In the genomic region with DNA sequence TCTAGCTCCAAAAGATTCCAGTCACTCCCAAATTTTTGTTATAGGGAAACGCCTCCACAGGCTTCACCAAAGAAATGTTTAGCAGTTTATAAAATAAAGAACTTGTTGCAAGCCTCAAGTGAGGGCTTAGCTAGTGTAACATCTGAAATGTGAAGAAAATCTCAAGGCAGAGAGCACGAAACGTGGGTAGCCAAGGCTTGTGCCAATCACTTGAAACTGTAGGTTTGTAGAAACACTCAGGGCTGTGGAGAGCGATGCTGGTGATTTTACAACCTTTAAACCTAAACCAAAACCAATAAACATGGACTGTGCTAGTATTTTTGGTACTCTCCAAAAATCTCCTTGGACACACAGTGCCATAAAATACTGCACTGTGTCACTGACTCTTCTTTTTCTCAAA, we compare ENCODE assay signal across 20 cellular contexts.
DNase-seq lines count a peak whose midpoint lies in the region; ATAC-seq and TF ChIP-seq lines count a peak whose summit lies in the region.
"Had no signal": no experiment of that assay in that cellular context is flagged by ENCODE, and none has a peak within 500 bp of the region (broad histone marks: within the 10 kb centered on the region; RNA-seq: fewer than 3 reads in every experiment).

No MANE protein-coding gene starts in this region.

- POLR2A ChIA-PET in activated CD4-positive, alpha-beta memory T cell treated with anti-CD3 and anti-CD28 coated beads for 36 hours (lab: Charles Lee): no interaction called here

- no peaks in the 10 kb centered on the region for H3K4me1 ChIP-seq in thymus (ENCODE audit: control insufficient read depth, insufficient read depth, low read length)
- H3K4me1 ChIP-seq in trophoblast cell (ENCODE audit: control insufficient read depth in 1 of 2, insufficient read depth in 2 of 2, low read length in 2 of 2): peaks cover 1 to 2% of the 10 kb centered on the region in 2 experiments

- no peak overlapping the region for H4K12ac ChIP-seq in trophoblast cell (ENCODE audit: low read depth, low read length)

- H3K9me3 Mint-ChIP-seq in activated naive CD4-positive, alpha-beta T cell treated with anti-CD3 and anti-CD28 coated beads, Interleukin-2, amount 10 ng/mL, durations not matched to agents 7 days and 5 days: no peaks in the 10 kb centered on the region
- no peaks in the 10 kb centered on the region for H3K9me3 Mint-ChIP-seq in activated CD4-positive, alpha-beta memory T cell treated with anti-CD3 and anti-CD28 coated beads for 36 hours
- H3K9me3 Mint-ChIP-seq: endodermal cell, HFFc6, naive B cell had no signal

- no peaks in the 10 kb centered on the region for H3K27me3 Mint-ChIP-seq in activated naive CD4-positive, alpha-beta T cell treated with anti-CD3 and anti-CD28 coated beads, Interleukin-2, amount 10 ng/mL, durations not matched to agents 7 days and 5 days
- H3K27me3 Mint-ChIP-seq in activated CD4-positive, alpha-beta memory T cell treated with anti-CD3 and anti-CD28 coated beads for 36 hours: no peaks in the 10 kb centered on the region
- H3K27me3 Mint-ChIP-seq: naive B cell had no signal

- no peak overlapping the region for H3K4me2 ChIP-seq in trophoblast cell (ENCODE audit: low read length)

- CTCF ChIA-PET in activated naive CD4-positive, alpha-beta T cell treated with anti-CD3 and anti-CD28 coated beads, Interleukin-2, amount 10 ng/mL, durations not matched to agents 7 days and 5 days (lab: Charles Lee): interaction anchor here (0.9 to 1.8 kb wide), 3 partner anchors 8 to 283 kb away, joined by 3 to 4 read pairs (median 3); no protein-coding TSS in a partner anchor
- CTCF ChIA-PET in activated CD4-positive, alpha-beta memory T cell treated with anti-CD3 and anti-CD28 coated beads for 36 hours (lab: Charles Lee): interaction anchor here (0.7 to 1.0 kb wide), 4 partner anchors 9 to 329 kb away, joined by 3 to 4 read pairs (median 3); no protein-coding TSS in a partner anchor

- no peak overlapping the region for H2BK120ac ChIP-seq in trophoblast cell (ENCODE audit: insufficient read depth, low read length, poor library complexity)

- H3K23ac ChIP-seq in trophoblast cell (ENCODE audit: low read length): no peak overlapping the region

- H3K14ac ChIP-seq in trophoblast cell (ENCODE audit: low read length): no peak overlapping the region

- H4K91ac ChIP-seq in trophoblast cell (ENCODE audit: low read depth, low read length): no peak overlapping the region

- H3K36me3 Mint-ChIP-seq in activated naive CD4-positive, alpha-beta T cell treated with anti-CD3 and anti-CD28 coated beads, Interleukin-2, amount 10 ng/mL, durations not matched to agents 7 days and 5 days: peaks cover 70% of the 10 kb centered on the region
- peaks cover 59% of the 10 kb centered on the region for H3K36me3 Mint-ChIP-seq in activated CD4-positive, alpha-beta memory T cell treated with anti-CD3 and anti-CD28 coated beads for 36 hours

- H3K4me1 Mint-ChIP-seq in activated naive CD4-positive, alpha-beta T cell treated with anti-CD3 and anti-CD28 coated beads, Interleukin-2, amount 10 ng/mL, durations not matched to agents 7 days and 5 days: peaks cover 68% of the 10 kb centered on the region
- H3K4me1 Mint-ChIP-seq in activated CD4-positive, alpha-beta memory T cell treated with anti-CD3 and anti-CD28 coated beads for 36 hours (ENCODE audit: low read depth): peaks cover 85% of the 10 kb centered on the region

- H3K4me3 ChIP-seq in thymus (ENCODE audit: low read length): no peak overlapping the region
- H3K4me3 ChIP-seq in trophoblast cell (ENCODE audit: low read depth, low read length): no peak overlapping the region
- H3K4me3 ChIP-seq in foreskin fibroblast (ENCODE audit: low read depth in 1 of 2, low read length in 2 of 2): no peak overlapping the region
- H3K4me3 ChIP-seq: GM12878, sigmoid colon, testis had no signal

- no peak for TF ChIP-seq CTCF in foreskin fibroblast (IDR thresholded peaks at IDR 0.05; ENCODE audit: low read depth, low read length)

- H3K27ac ChIP-seq in thymus (ENCODE audit: low read depth): peak overlapping the region; percentile 34
- H3K27ac ChIP-seq in trophoblast cell (ENCODE audit: low read depth, low read length): no peak overlapping the region
- H3K27ac ChIP-seq: testis had no signal

- H3K79me2 ChIP-seq in trophoblast cell (ENCODE audit: control insufficient read depth, insufficient read depth, low read length, poor library complexity): no peaks in the 10 kb centered on the region

- H4K8ac ChIP-seq in trophoblast cell (ENCODE audit: low read depth, low read length): no peak overlapping the region

- 96% methylated on average over 4 of the region's 4 CpGs for WGBS in thymus
- WGBS in trophoblast cell (ENCODE audit: extremely low coverage, insufficient coverage, insufficient read length): no CpG with 5 or more reads among the region's 4 CpGs

- no peak overlapping the region for H2BK12ac ChIP-seq in trophoblast cell (ENCODE audit: low read length)

- H3K36me3 ChIP-seq in thymus (ENCODE audit: control insufficient read depth, insufficient read depth) (peaks cover 49% of the 10 kb centered on the region), trophoblast cell (ENCODE audit: control insufficient read depth in 1 of 2, insufficient read depth in 2 of 2, low read length in 2 of 2) (peaks cover 0 to 11% of the 10 kb centered on the region in 2 experiments)
- H3K36me3 ChIP-seq: sigmoid colon had no signal

- no peak overlapping the region for H3K4me3 Mint-ChIP-seq in activated naive CD4-positive, alpha-beta T cell treated with anti-CD3 and anti-CD28 coated beads, Interleukin-2, amount 10 ng/mL, durations not matched to agents 7 days and 5 days
- no peak overlapping the region for H3K4me3 Mint-ChIP-seq in activated CD4-positive, alpha-beta memory T cell treated with anti-CD3 and anti-CD28 coated beads for 36 hours
- H3K4me3 Mint-ChIP-seq: endodermal cell, HFFc6, naive B cell had no signal

- no peak overlapping the region for H3K4ac ChIP-seq in trophoblast cell (ENCODE audit: low read depth, low read length)

- no peaks in the 10 kb centered on the region for H3K79me1 ChIP-seq in trophoblast cell (ENCODE audit: low read length)

- intact Hi-C loops in activated CD4-positive, alpha-beta memory T cell treated with anti-CD3 and anti-CD28 coated beads for 36 hours (cut with micrococcal nuclease): no loop called here

- DNase-seq in activated naive CD4-positive, alpha-beta T cell treated with anti-CD3 and anti-CD28 coated beads, Interleukin-2, amount 10 ng/mL, durations not matched to agents 7 days and 5 days: no peak
- DNase-seq in activated naive CD4-positive, alpha-beta T cell treated with Interleukin-2 at 50 U/mL for 16 hours: no peak
- DNase-seq in activated CD4-positive, alpha-beta memory T cell treated with anti-CD3 and anti-CD28 coated beads for 36 hours: no peak
- peak; percentile 5 for DNase-seq in ecto neural progenitor cell (ENCODE audit: low spot score)
- DNase-seq in trophoblast cell: no peak
- DNase-seq in foreskin fibroblast: no peak
- DNase-seq: activated CD4-positive, alpha-beta T cell treated with anti-CD3 and anti-CD28 coated beads, Interleukin-2, amount 50 U/mL, for 48 hours; activated gamma-delta T cell; endodermal cell; HFFc6; left cardiac atrium; mesenchymal stem cell; naive B cell; NCI-H2171 treated with DMSO at 0.1 percent for 48 hours; sigmoid colon; testis had no signal

- no peak overlapping the region for H3K18ac ChIP-seq in trophoblast cell (ENCODE audit: low read length)

- H2BK5ac ChIP-seq in trophoblast cell (ENCODE audit: low read depth, low read length, poor library complexity): no peak overlapping the region

- H3K27ac Mint-ChIP-seq in activated naive CD4-positive, alpha-beta T cell treated with anti-CD3 and anti-CD28 coated beads, Interleukin-2, amount 10 ng/mL, durations not matched to agents 7 days and 5 days: peak overlapping the region; percentile 94
- peak overlapping the region; percentile 86 for H3K27ac Mint-ChIP-seq in activated CD4-positive, alpha-beta memory T cell treated with anti-CD3 and anti-CD28 coated beads for 36 hours
- H3K27ac Mint-ChIP-seq: endodermal cell, HFFc6, naive B cell had no signal

- H3K9me3 ChIP-seq in thymus (ENCODE audit: control insufficient read depth): no peaks in the 10 kb centered on the region
- H3K9me3 ChIP-seq in trophoblast cell (ENCODE audit: insufficient read depth, low read depth, low read length): peaks cover 2% of the 10 kb centered on the region
- H3K9me3 ChIP-seq: sigmoid colon, testis had no signal

- no peak overlapping the region for H2AFZ ChIP-seq in trophoblast cell (ENCODE audit: insufficient read depth, low read length, poor library complexity)

- H2AK5ac ChIP-seq in trophoblast cell (ENCODE audit: low read length): no peak overlapping the region

- no peak for ATAC-seq in GM18873 (IDR thresholded peaks at IDR 0.05; ENCODE audit: low FRiP score, unreplicated experiment)
- ATAC-seq: GM12878, left cardiac atrium, Right ventricle myocardium inferior had no signal

- H3K27me3 ChIP-seq in thymus (ENCODE audit: control insufficient read depth, insufficient read depth): no peaks in the 10 kb centered on the region
- H3K27me3 ChIP-seq in trophoblast cell (ENCODE audit: insufficient read depth, low read length): no peaks in the 10 kb centered on the region
- H3K27me3 ChIP-seq: sigmoid colon, testis had no signal

- H3K9ac ChIP-seq in trophoblast cell (ENCODE audit: low read length): no peak overlapping the region
